8 cellular contexts compared by ENCODE assay signal in genomic region chr7:131501422-131501821, GRCh38. TPM values are rescaled to one million over a fixed set of nuclear protein-coding genes. Genes with fewer than 3 reads are reported as not detected.
A peak's percentile ranks its signal among the peaks of the same experiment; 100 is the strongest.
DNase-seq lines count a peak whose midpoint lies in the region; ATAC-seq and TF ChIP-seq lines count a peak whose summit lies in the region.

No MANE protein-coding gene starts in this region.

- H3K27ac Mint-ChIP-seq in T-helper 1 cell treated with Interleukin-12 subunit alpha and Interleukin-12 subunit beta and Interleukin-4 antibody, amounts not matched to agents 30 μg/mL and 1 μg/mL, for 36 hours, result peak overlapping the region; percentile 74

- no peaks in the 10 kb centered on the region for H3K27me3 ChIP-seq in H7 (ENCODE audit: control insufficient read depth, insufficient read depth, low read length)

- DNase-seq in fibroblast of mammary gland (ENCODE audit: low read depth), result peak; percentile 66
- DNase-seq in H7, result no peak
- no peak for DNase-seq in cerebellar cortex (ENCODE audit: low spot score)
- no peak for DNase-seq in hepatic stellate cell (ENCODE audit: low spot score)
- DNase-seq in NCI-H1436 treated with DMSO at 0.1 percent for 48 hours (lab: John Stamatoyannopoulos, UW), result no peak

- no peak for TF ChIP-seq CTCF in fibroblast of mammary gland (conservative IDR thresholded peaks at IDR 0.05; ENCODE audit: control insufficient read depth, insufficient read depth, low read depth, low read length)

- H3K4me3 Mint-ChIP-seq in T-helper 1 cell treated with Interleukin-12 subunit alpha and Interleukin-12 subunit beta and Interleukin-4 antibody, amounts not matched to agents 30 μg/mL and 1 μg/mL, for 36 hours, result peak overlapping the region; percentile 6

- peaks cover 3% of the 10 kb centered on the region for H3K36me3 Mint-ChIP-seq in T-helper 1 cell treated with Interleukin-12 subunit alpha and Interleukin-12 subunit beta and Interleukin-4 antibody, amounts not matched to agents 30 μg/mL and 1 μg/mL, for 36 hours (ENCODE audit: low read depth)

- H3K4me3 ChIP-seq in fibroblast of mammary gland (ENCODE audit: control insufficient read depth, low read depth, low read length), result no peak overlapping the region
- H3K4me3 ChIP-seq in H7 (ENCODE audit: insufficient read depth, low read depth, low read length), result no peak overlapping the region

- ATAC-seq in GM18511 (IDR thresholded peaks at IDR 0.05; ENCODE audit: unreplicated experiment) (peak; percentile 90), HG02678 (IDR thresholded peaks at IDR 0.05; ENCODE audit: unreplicated experiment) (peak; percentile 90)

- peaks cover 62% of the 10 kb centered on the region for H3K36me3 ChIP-seq in H7 (replicated peaks; ENCODE audit: control insufficient read depth, insufficient read depth, low read length)

- peaks cover 29% of the 10 kb centered on the region for H3K4me1 Mint-ChIP-seq in T-helper 1 cell treated with Interleukin-12 subunit alpha and Interleukin-12 subunit beta and Interleukin-4 antibody, amounts not matched to agents 30 μg/mL and 1 μg/mL, for 36 hours (ENCODE audit: low read depth)

- H3K27me3 Mint-ChIP-seq in T-helper 1 cell treated with Interleukin-12 subunit alpha and Interleukin-12 subunit beta and Interleukin-4 antibody, amounts not matched to agents 30 μg/mL and 1 μg/mL, for 36 hours (ENCODE audit: low read depth), result no peaks in the 10 kb centered on the region

- H3K9me3 Mint-ChIP-seq in T-helper 1 cell treated with Interleukin-12 subunit alpha and Interleukin-12 subunit beta and Interleukin-4 antibody, amounts not matched to agents 30 μg/mL and 1 μg/mL, for 36 hours, result no peaks in the 10 kb centered on the region

RNA-seq across cellular contexts. Expression of gene PODXL, which starts 55.0 kb away (rescaled TPM):
- 254 and 339 TPM in 2 replicates for total RNA-seq in H7 (2014; rRNA removed; shearing (Covaris generic))
